ENCODE assay signal across 1 cellular context in genomic region chr5:172496671-172497371, GRCh38.
TF ChIP-seq lines count a peak whose summit lies in the region.

No MANE protein-coding gene starts in this region.

TF ChIP-seq in IMR-90, 13 proteins besides CTCF, POLR2A, EP300 and RAD21 (continued from another document):
- no peak for TF ChIP-seq SMC3 (IDR thresholded peaks at IDR 0.05; ENCODE audit: low read depth, low read length)
- TF ChIP-seq MXI1 (IDR thresholded peaks at IDR 0.05; ENCODE audit: borderline replicate concordance, low read depth, low read length): no peak
- TF ChIP-seq ELK1 (IDR thresholded peaks at IDR 0.05; ENCODE audit: borderline replicate concordance, low read depth, low read length): no peak
TF ChIP-seq in IMR-90: peak in this region for 0.
